Comparison of ENCODE assay signal across 8 cellular contexts in genomic region chrX:119871245-119871598, GRCh38. TPM values are rescaled to one million over a fixed set of nuclear protein-coding genes. Genes with fewer than 3 reads are reported as not detected.
DNase-seq lines count a peak whose midpoint lies in the region; ATAC-seq and TF ChIP-seq lines count a peak whose summit lies in the region.

No MANE protein-coding gene starts in this region.

- H3K9me3 ChIP-seq in cardiac muscle cell (ENCODE audit: low read depth) = no peaks in the 10 kb centered on the region

- ATAC-seq in HG03135 (IDR thresholded peaks at IDR 0.05; ENCODE audit: unreplicated experiment) (peak; percentile 45), WTC11 (peak; percentile 36), sciatic nerve (peak; percentile 58)

- H3K9me3 Mint-ChIP-seq in WTC11 = no peaks in the 10 kb centered on the region

- CTCF ChIA-PET in WTC11 (lab: Charles Lee) = interaction anchor here (1.4 kb wide), 1 partner anchor 17 kb away, joined by 7 read pairs; no protein-coding TSS in a partner anchor
- CTCF ChIA-PET in GM10248 (lab: Yijun Ruan, JAX) = interaction anchor here (1.8 to 2.5 kb wide), 2 partner anchors 12 to 16 kb away, joined by 6 to 8 read pairs; no protein-coding TSS in a partner anchor

- POLR2A ChIA-PET in WTC11 (lab: Charles Lee) (interaction anchor here (1.6 to 2.4 kb wide), 2 partner anchors 19 to 80 kb away, joined by 9 to 12 read pairs; partner anchors contain the start of genes RPL39 and UPF3B), GM10248 (lab: Yijun Ruan, JAX) (interaction anchor here (1.3 to 2.6 kb wide), 3 partner anchors 18 to 82 kb away, joined by 3 to 17 read pairs (median 6); partner anchors contain the start of genes RPL39 and UPF3B)

- no peak for TF ChIP-seq CTCF in WTC11 (IDR thresholded peaks at IDR 0.05)
- TF ChIP-seq CTCF in cardiac muscle cell (IDR thresholded peaks at IDR 0.05; ENCODE audit: low read depth, low read length) = no peak
- no peak for TF ChIP-seq CTCF in GM10248 (IDR thresholded peaks at IDR 0.05; ENCODE audit: control extremely low read depth, extremely low read depth, low read depth, missing control alignments)

- intact Hi-C loops in sciatic nerve (cut with DNase I) = no loop called here

- peaks cover 6% of the 10 kb centered on the region; the same call in 1 of the 2 replicates for H3K36me3 Mint-ChIP-seq in WTC11

- H3K27ac Mint-ChIP-seq in WTC11 = peak overlapping the region; percentile 97

- H3K4me1 Mint-ChIP-seq in WTC11 = peaks cover 10% of the 10 kb centered on the region; the same call in 1 of the 2 replicates

- H3K4me3 ChIP-seq in cardiac muscle cell = peak overlapping the region; percentile 53

- H3K27ac ChIP-seq in cardiac muscle cell = peak overlapping the region; percentile 97

- H3K27me3 ChIP-seq in cardiac muscle cell = no peaks in the 10 kb centered on the region

- H3K27me3 Mint-ChIP-seq in WTC11 (ENCODE audit: low read depth) = no peaks in the 10 kb centered on the region

- no peaks in the 10 kb centered on the region for H3K36me3 ChIP-seq in cardiac muscle cell

- no peaks in the 10 kb centered on the region for H3K4me1 ChIP-seq in cardiac muscle cell (ENCODE audit: low read depth)

- peak; percentile 20 for DNase-seq in stimulated activated CD8-positive, alpha-beta memory T cell treated with anti-CD3 and anti-CD28 coated beads, Interleukin-15, amount 100 ng/mL, for 24 hours (ENCODE audit: low read depth)
- no peak for DNase-seq in stimulated activated CD8-positive, alpha-beta memory T cell treated with anti-CD3 and anti-CD28 coated beads, Interleukin-4, amount 100 ng/mL, for 48 hours
- no peak for DNase-seq in WTC11 (ENCODE audit: low spot score)
- DNase-seq in cardiac muscle cell (ENCODE audit: low read depth in 1 of 2, low spot score in 1 of 2) = no peak
- DNase-seq in sciatic nerve (ENCODE audit: low spot score) = no peak
- no peak for DNase-seq in GM10248 (ENCODE audit: extremely low spot score)
- no peak for DNase-seq in HCEC 1CT

- H3K4me3 Mint-ChIP-seq in WTC11 = peak overlapping the region; percentile 90

TF ChIP-seq in WTC11, 78 proteins besides CTCF, POLR2A, EP300 and RAD21 (continues in another document):
- TF ChIP-seq JUN (CRISPR knock-in tag; IDR thresholded peaks at IDR 0.05) (no peak), ZNF423 (CRISPR knock-in tag; IDR thresholded peaks at IDR 0.05) (no peak), E2F5 (CRISPR knock-in tag; IDR thresholded peaks at IDR 0.05) (no peak), ZNF317 (CRISPR knock-in tag; IDR thresholded peaks at IDR 0.05; ENCODE audit: borderline replicate concordance, low read depth) (no peak), MXD4 (CRISPR knock-in tag; IDR thresholded peaks at IDR 0.05; ENCODE audit: borderline replicate concordance) (no peak), ZNF219 (CRISPR knock-in tag; IDR thresholded peaks at IDR 0.05; ENCODE audit: borderline replicate concordance) (no peak), ATF1 (CRISPR knock-in tag; IDR thresholded peaks at IDR 0.05) (no peak), NR2C2 (CRISPR knock-in tag; IDR thresholded peaks at IDR 0.05) (no peak)
- TF ChIP-seq, protein P1, sequence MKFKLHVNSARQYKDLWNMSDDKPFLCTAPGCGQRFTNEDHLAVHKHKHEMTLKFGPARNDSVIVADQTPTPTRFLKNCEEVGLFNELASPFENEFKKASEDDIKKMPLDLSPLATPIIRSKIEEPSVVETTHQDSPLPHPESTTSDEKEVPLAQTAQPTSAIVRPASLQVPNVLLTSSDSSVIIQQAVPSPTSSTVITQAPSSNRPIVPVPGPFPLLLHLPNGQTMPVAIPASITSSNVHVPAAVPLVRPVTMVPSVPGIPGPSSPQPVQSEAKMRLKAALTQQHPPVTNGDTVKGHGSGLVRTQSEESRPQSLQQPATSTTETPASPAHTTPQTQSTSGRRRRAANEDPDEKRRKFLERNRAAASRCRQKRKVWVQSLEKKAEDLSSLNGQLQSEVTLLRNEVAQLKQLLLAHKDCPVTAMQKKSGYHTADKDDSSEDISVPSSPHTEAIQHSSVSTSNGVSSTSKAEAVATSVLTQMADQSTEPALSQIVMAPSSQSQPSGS (CRISPR knock-in tag; IDR thresholded peaks at IDR 0.05; ENCODE audit: borderline replicate concordance, low read depth) = no peak
- TF ChIP-seq, protein P2, sequence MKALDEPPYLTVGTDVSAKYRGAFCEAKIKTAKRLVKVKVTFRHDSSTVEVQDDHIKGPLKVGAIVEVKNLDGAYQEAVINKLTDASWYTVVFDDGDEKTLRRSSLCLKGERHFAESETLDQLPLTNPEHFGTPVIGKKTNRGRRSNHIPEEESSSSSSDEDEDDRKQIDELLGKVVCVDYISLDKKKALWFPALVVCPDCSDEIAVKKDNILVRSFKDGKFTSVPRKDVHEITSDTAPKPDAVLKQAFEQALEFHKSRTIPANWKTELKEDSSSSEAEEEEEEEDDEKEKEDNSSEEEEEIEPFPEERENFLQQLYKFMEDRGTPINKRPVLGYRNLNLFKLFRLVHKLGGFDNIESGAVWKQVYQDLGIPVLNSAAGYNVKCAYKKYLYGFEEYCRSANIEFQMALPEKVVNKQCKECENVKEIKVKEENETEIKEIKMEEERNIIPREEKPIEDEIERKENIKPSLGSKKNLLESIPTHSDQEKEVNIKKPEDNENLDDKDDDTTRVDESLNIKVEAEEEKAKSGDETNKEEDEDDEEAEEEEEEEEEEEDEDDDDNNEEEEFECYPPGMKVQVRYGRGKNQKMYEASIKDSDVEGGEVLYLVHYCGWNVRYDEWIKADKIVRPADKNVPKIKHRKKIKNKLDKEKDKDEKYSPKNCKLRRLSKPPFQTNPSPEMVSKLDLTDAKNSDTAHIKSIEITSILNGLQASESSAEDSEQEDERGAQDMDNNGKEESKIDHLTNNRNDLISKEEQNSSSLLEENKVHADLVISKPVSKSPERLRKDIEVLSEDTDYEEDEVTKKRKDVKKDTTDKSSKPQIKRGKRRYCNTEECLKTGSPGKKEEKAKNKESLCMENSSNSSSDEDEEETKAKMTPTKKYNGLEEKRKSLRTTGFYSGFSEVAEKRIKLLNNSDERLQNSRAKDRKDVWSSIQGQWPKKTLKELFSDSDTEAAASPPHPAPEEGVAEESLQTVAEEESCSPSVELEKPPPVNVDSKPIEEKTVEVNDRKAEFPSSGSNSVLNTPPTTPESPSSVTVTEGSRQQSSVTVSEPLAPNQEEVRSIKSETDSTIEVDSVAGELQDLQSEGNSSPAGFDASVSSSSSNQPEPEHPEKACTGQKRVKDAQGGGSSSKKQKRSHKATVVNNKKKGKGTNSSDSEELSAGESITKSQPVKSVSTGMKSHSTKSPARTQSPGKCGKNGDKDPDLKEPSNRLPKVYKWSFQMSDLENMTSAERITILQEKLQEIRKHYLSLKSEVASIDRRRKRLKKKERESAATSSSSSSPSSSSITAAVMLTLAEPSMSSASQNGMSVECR (CRISPR knock-in tag; IDR thresholded peaks at IDR 0.05; ENCODE audit: borderline replicate concordance) = no peak
- TF ChIP-seq, protein P3, sequence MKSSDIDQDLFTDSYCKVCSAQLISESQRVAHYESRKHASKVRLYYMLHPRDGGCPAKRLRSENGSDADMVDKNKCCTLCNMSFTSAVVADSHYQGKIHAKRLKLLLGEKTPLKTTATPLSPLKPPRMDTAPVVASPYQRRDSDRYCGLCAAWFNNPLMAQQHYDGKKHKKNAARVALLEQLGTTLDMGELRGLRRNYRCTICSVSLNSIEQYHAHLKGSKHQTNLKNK (CRISPR knock-in tag; IDR thresholded peaks at IDR 0.05) = no peak
- TF ChIP-seq, protein P4, sequence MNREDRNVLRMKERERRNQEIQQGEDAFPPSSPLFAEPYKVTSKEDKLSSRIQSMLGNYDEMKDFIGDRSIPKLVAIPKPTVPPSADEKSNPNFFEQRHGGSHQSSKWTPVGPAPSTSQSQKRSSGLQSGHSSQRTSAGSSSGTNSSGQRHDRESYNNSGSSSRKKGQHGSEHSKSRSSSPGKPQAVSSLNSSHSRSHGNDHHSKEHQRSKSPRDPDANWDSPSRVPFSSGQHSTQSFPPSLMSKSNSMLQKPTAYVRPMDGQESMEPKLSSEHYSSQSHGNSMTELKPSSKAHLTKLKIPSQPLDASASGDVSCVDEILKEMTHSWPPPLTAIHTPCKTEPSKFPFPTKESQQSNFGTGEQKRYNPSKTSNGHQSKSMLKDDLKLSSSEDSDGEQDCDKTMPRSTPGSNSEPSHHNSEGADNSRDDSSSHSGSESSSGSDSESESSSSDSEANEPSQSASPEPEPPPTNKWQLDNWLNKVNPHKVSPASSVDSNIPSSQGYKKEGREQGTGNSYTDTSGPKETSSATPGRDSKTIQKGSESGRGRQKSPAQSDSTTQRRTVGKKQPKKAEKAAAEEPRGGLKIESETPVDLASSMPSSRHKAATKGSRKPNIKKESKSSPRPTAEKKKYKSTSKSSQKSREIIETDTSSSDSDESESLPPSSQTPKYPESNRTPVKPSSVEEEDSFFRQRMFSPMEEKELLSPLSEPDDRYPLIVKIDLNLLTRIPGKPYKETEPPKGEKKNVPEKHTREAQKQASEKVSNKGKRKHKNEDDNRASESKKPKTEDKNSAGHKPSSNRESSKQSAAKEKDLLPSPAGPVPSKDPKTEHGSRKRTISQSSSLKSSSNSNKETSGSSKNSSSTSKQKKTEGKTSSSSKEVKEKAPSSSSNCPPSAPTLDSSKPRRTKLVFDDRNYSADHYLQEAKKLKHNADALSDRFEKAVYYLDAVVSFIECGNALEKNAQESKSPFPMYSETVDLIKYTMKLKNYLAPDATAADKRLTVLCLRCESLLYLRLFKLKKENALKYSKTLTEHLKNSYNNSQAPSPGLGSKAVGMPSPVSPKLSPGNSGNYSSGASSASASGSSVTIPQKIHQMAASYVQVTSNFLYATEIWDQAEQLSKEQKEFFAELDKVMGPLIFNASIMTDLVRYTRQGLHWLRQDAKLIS (CRISPR knock-in tag; IDR thresholded peaks at IDR 0.05; ENCODE audit: borderline replicate concordance) = no peak

RNA-seq across cellular contexts. Expression of gene RNF113A, which starts 0.3 kb away (rescaled TPM):
- total RNA-seq in WTC11 (2021) (16.5 to 16.9 TPM (median 16.6 TPM) in 3 replicates), cardiac muscle cell (35.7 and 42.9 TPM in 2 replicates), sciatic nerve (8.8 TPM)
- polyA plus RNA-seq in cardiac muscle cell = 26.0 and 28.3 TPM in 2 replicates

RNA-seq across cellular contexts. Expression of gene NDUFA1, which starts 0.4 kb away (rescaled TPM):
- 84.3 to 89.9 TPM (median 89.4 TPM) in 3 replicates for total RNA-seq in WTC11 (2021)
- 38.3 and 71.7 TPM in 2 replicates for total RNA-seq in cardiac muscle cell
- 476 and 587 TPM in 2 replicates for polyA plus RNA-seq in cardiac muscle cell
- 57.5 TPM for total RNA-seq in sciatic nerve

RNA-seq across cellular contexts. Expression of gene UPF3B, which starts 18.5 kb away (rescaled TPM):
- 19.2 to 23.1 TPM (median 23.0 TPM) in 3 replicates for total RNA-seq in WTC11 (2021)
- total RNA-seq in cardiac muscle cell = 5.4 and 5.5 TPM in 2 replicates
- 22.2 and 25.1 TPM in 2 replicates for polyA plus RNA-seq in cardiac muscle cell
- total RNA-seq in sciatic nerve = 11.0 TPM

RNA-seq across cellular contexts. Expression of gene AKAP14, which starts 24.5 kb away (rescaled TPM):
- total RNA-seq in WTC11 (2021) (0.85 to 1.6 TPM in 2 of 3 replicates, not detected in the other), cardiac muscle cell (not detected in 2 replicates), sciatic nerve (not detected)
- polyA plus RNA-seq in cardiac muscle cell = not detected in 2 replicates
